ENCODE assay signal across 8 cellular contexts in the genomic region with DNA sequence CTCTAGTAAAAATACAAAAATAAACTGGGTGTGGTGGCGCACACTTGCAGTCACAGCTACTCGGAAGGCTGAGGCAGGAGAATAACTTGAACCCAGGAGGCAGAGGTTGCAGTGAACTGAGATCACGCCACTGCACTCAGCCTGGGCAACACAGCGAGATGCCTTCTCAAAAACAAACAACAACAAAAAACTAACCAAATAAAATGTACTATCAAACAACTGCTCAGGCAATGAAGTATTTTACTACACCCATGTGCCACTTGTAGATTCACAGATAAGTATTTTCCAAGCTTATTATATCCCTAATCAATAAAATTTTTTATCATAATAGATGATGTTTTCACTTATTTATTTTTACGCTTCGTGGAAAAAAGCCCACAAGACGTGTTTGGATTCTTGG. TPM values are rescaled to one million over a fixed set of nuclear protein-coding genes. Genes with fewer than 3 reads are reported as not detected.
DNase-seq lines count a peak whose midpoint lies in the region; ATAC-seq, FAIRE-seq and TF ChIP-seq lines count a peak whose summit lies in the region.

No MANE protein-coding gene starts in this region.

- CTCF ChIA-PET in CD8-positive, alpha-beta memory T cell (lab: Charles Lee): no interaction called here
- CTCF ChIA-PET in Panc1 (lab: Charles Lee): no interaction called here

- H3K4me3 ChIP-seq in CD8-positive, alpha-beta memory T cell (ENCODE audit: low read length): peak overlapping the region; percentile 90
- H3K4me3 ChIP-seq in Panc1 (ENCODE audit: low read depth in 2 of 2, low read length in 2 of 2) (peak overlapping the region; percentile 80 to 95), pancreas (peak overlapping the region; percentile 33 to 61 (median 49))

- H3K27ac Mint-ChIP-seq in CD8-positive, alpha-beta memory T cell: peak overlapping the region; percentile 98 to 100 (median 100)

- no peaks in the 10 kb centered on the region for H3K27me3 ChIP-seq in CD8-positive, alpha-beta memory T cell (ENCODE audit: insufficient read depth, low read length, poor library complexity, severe bottlenecking)
- H3K27me3 ChIP-seq in Panc1 (ENCODE audit: control insufficient read depth, insufficient read depth, low read length): no peaks in the 10 kb centered on the region
- H3K27me3 ChIP-seq in pancreas: no peaks in the 10 kb centered on the region

- FAIRE-seq in pancreas (lab: Jason Lieb, UNC): no peak

- BruUV-seq in Panc1 (replicated peaks; lab: Mats Ljungman, UMichigan): no TSS peak

- peak overlapping the region; percentile 96 to 100 (median 98) for H3K4me3 Mint-ChIP-seq in CD8-positive, alpha-beta memory T cell

- TF ChIP-seq CTCF in Panc1 (IDR thresholded peaks at IDR 0.05) (no peak), pancreas (IDR thresholded peaks at IDR 0.05) (no peak)

- H3K4me1 Mint-ChIP-seq in CD8-positive, alpha-beta memory T cell: peaks cover 10 to 26% (median 14%) of the 10 kb centered on the region in 3 donors

- H3K36me3 Mint-ChIP-seq in CD8-positive, alpha-beta memory T cell: peaks cover 0 to 7% (median 0%) of the 10 kb centered on the region in 3 donors

- H3K9me3 ChIP-seq in CD8-positive, alpha-beta memory T cell (ENCODE audit: low read length): no peaks in the 10 kb centered on the region
- H3K9me3 ChIP-seq in Panc1 (ENCODE audit: control insufficient read depth, insufficient read depth, low read depth, low read length) (no peaks in the 10 kb centered on the region), pancreas (no peaks in the 10 kb centered on the region)

- POLR2A ChIA-PET in CD8-positive, alpha-beta memory T cell (lab: Charles Lee): interaction anchor here (0.5 to 1.9 kb wide), 6 partner anchors 27 to 243 kb away, joined by 3 to 9 read pairs (median 4); a partner anchor contains a TSS
- POLR2A ChIA-PET in Panc1 (lab: Charles Lee): no interaction called here

- intact Hi-C loops in Panc1 (cut with micrococcal nuclease; ENCODE audit: unreplicated experiment) (no loop called here), pancreas (cut with DNase I) (no loop called here)

- in situ Hi-C loops in Panc1 (cut with HindIII; ENCODE audit: low pct_unique_long_range_greater_than_20kb, low sequenced_read_pairs): no loop called here

- 38 to 44% methylated on average over 7 of the region's 7 CpGs for WGBS in pancreas, 2 donors

- peak in 1 of 5 donors; percentile 0 for DNase-seq in CD8-positive, alpha-beta memory T cell
- DNase-seq in Panc1 (ENCODE audit: low read depth, low spot score): no peak
- no peak for DNase-seq in epithelial cell of prostate (ENCODE audit: low read depth, low spot score)
- no peak for DNase-seq in pancreas
- no peak for DNase-seq in NCI-H69 (lab: John Stamatoyannopoulos, UW)
- no peak for DNase-seq in pons (ENCODE audit: low spot score)

- H3K27ac ChIP-seq in CD8-positive, alpha-beta memory T cell (ENCODE audit: low read depth, low read length): peak overlapping the region; percentile 98
- peak overlapping the region; percentile 99 for H3K27ac ChIP-seq in Panc1 (ENCODE audit: low read length)
- peak overlapping the region; percentile 96 for H3K27ac ChIP-seq in epithelial cell of prostate
- peak overlapping the region; percentile 96 to 99 (median 98) for H3K27ac ChIP-seq in pancreas

- H3K36me3 ChIP-seq in CD8-positive, alpha-beta memory T cell (ENCODE audit: insufficient read depth, low read length): no peaks in the 10 kb centered on the region
- H3K36me3 ChIP-seq in Panc1 (ENCODE audit: control insufficient read depth, insufficient read depth, low read length): peaks cover 4% of the 10 kb centered on the region; the same call in 1 of the 2 replicates
- no peaks in the 10 kb centered on the region for H3K36me3 ChIP-seq in pancreas

- H3K4me1 ChIP-seq in CD8-positive, alpha-beta memory T cell (ENCODE audit: insufficient read depth, low read length): peaks cover 11% of the 10 kb centered on the region
- H3K4me1 ChIP-seq in Panc1 (ENCODE audit: control insufficient read depth, insufficient read depth, low read length) (peaks cover 9% of the 10 kb centered on the region), pancreas (peaks cover 4 to 10% (median 5%) of the 10 kb centered on the region in 3 donors)

- ATAC-seq in Panc1 (no peak), pancreas (no peak), GM18502 (IDR thresholded peaks at IDR 0.05; ENCODE audit: poor library complexity, unreplicated experiment) (no peak), GM19023 (IDR thresholded peaks at IDR 0.05; ENCODE audit: unreplicated experiment) (no peak)

- no peaks in the 10 kb centered on the region for H3K9me3 Mint-ChIP-seq in CD8-positive, alpha-beta memory T cell

- H3K27me3 Mint-ChIP-seq in CD8-positive, alpha-beta memory T cell: no peaks in the 10 kb centered on the region

RNA-seq across cellular contexts. Expression of a gene that starts 0.9 kb away (rescaled TPM):
- 1 to 10 TPM in 1 of 2 experiments, under 1 TPM in 1; 0.64 to 1.1 TPM for total RNA-seq in CD8-positive, alpha-beta memory T cell
- polyA plus RNA-seq in CD8-positive, alpha-beta memory T cell: 0.78 TPM
- total RNA-seq in Panc1 (2021; ENCODE audit: unreplicated experiment) (0.18 TPM), pancreas (1 to 10 TPM in 2 of 6 donors, under 1 TPM in 4; 0.43 to 1.4 (median 0.61) TPM)
- 0.55 TPM for polyA plus RNA-seq in Panc1 (2012; ENCODE audit: insufficient read length)
- polyA plus RNA-seq in pancreas: under 1 TPM; 0.11 to 0.45 TPM

RNA-seq across cellular contexts. Expression of a gene that starts 31.8 kb away (rescaled TPM):
- 10 to 100 TPM; 16.7 to 17.8 TPM for total RNA-seq in CD8-positive, alpha-beta memory T cell
- 12.9 TPM for polyA plus RNA-seq in CD8-positive, alpha-beta memory T cell
- 52.3 TPM for total RNA-seq in Panc1 (2021; ENCODE audit: unreplicated experiment)
- polyA plus RNA-seq in Panc1 (2012; ENCODE audit: insufficient read length): 25.6 TPM
- 10 to 100 TPM in 1 of 6 donors, 1 to 10 TPM in 5; 5.9 to 12.1 (median 8.4) TPM for total RNA-seq in pancreas
- 1 to 10 TPM; 3.8 to 4.8 TPM for polyA plus RNA-seq in pancreas
